8 cellular contexts compared by ENCODE assay signal in the genomic region with DNA sequence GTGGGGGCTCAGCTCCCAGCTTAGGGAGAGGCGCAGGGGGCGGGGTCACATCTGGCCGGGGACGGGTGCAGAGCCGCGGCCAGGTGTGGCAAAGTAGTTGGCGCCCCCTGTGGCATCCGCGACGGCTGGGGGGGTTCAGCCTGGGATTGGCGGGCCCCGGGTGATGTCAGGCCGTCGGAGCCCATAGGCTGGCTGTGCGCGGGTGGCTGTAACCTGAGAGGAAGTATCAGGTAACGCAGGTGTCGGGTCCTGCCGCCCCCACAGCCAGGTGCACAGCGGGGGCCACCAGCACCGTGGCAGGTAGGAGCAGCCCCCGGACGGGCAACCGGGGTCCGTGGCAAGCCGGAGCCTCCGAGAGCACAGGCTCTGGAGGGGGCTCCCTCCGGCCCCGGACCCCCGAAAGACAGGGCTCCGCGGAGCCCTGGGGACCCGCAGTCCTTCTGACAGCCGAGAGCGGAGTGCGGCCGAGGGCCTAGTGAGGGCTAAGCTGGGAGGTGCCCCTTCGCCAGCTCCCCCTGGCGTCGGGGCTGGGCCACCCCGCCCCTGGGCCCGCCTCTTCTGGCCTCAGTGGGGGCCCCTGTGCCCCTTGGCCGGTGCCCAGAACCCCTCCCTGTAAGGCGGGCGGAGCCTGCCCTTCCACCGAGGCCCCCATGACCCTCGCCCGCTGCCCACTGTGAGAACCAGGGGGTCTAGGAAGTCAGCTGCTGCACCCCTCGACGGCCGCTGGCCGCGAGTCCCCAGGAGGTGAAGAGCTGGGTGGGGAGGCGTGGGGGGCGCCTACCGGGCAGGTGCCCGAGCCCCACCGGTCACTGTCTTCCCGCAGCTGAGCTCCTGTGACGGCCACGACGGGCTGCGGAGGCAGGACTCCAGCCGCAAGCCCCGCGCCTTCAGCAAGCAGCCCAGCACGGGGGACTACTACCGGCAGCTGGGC.
A peak's percentile ranks its signal among the peaks of the same experiment; 100 is the strongest.
DNase-seq lines count a peak whose midpoint lies in the region; ATAC-seq lines count a peak whose summit lies in the region.

No MANE protein-coding gene starts in this region.

- in situ Hi-C loops in ACHN (cut with HindIII; ENCODE audit: low pct_ligation_motif_present, low pct_unique_long_range_greater_than_20kb, low sequenced_read_pairs), result no loop called here

- peak; percentile 37 for DNase-seq in NCI-H2107 treated with DMSO at 0.1 percent for 48 hours (lab: John Stamatoyannopoulos, UW; ENCODE audit: unreplicated experiment)
- DNase-seq in NCI-H2107 (lab: John Stamatoyannopoulos, UW), result no peak
- DNase-seq in NCI-H748 (lab: John Stamatoyannopoulos, UW; ENCODE audit: unreplicated experiment), result peak; percentile 91
- peak; percentile 39 for DNase-seq in effector CD8-positive, alpha-beta T cell (lab: John Stamatoyannopoulos, UW)
- peak; percentile 63 for DNase-seq in retina
- DNase-seq in ACHN, result no peak
- DNase-seq in AG08396 (ENCODE audit: low spot score), result no peak

- no peak for ATAC-seq in GM18867 (IDR thresholded peaks at IDR 0.05; ENCODE audit: unreplicated experiment)

Comparison
In these comparisons a context has a peak if more than half of its experiments do, and no peak if none do; other contexts are left out.
1. DNase-seq: peak in NCI-H2107 treated with DMSO at 0.1 percent for 48 hours (single experiment), NCI-H748 (single experiment), effector CD8-positive, alpha-beta T cell (single experiment) and retina (single experiment); none in NCI-H2107 (single experiment), ACHN (single experiment) and AG08396 (single experiment).